21 cellular contexts compared by ENCODE assay signal in the genomic region with DNA sequence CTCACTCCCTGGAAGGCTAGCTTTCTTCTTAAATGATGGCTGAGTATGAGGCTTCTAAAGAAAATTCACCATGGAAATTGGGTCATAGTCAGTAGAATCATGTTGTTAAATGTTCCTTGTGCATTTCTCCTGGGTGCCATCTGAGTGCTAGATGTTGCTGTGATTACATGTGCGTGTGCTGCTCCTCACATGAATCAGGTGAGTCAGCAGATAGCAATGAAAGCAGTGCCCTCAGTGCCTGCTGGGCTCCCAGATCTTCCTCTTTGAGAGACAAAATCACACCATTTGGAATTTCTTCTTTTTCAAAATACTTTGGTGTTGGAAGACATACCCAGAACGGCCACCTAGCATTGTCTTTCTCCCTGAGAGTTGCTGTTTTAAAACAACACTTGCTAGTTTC.
DNase-seq lines count a peak whose midpoint lies in the region; ATAC-seq and TF ChIP-seq lines count a peak whose summit lies in the region.
"Had no signal": no experiment of that assay in that cellular context is flagged by ENCODE, and none has a peak within 500 bp of the region (broad histone marks: within the 10 kb centered on the region; RNA-seq: fewer than 3 reads in every experiment).

No MANE protein-coding gene starts in this region.

- no peaks in the 10 kb centered on the region for H3K79me2 ChIP-seq in mammary epithelial cell (ENCODE audit: insufficient read depth, low read length)

- H3K9me3 ChIP-seq in mammary epithelial cell (replicated peaks; ENCODE audit: insufficient read depth, low read length) = no peaks in the 10 kb centered on the region
- H3K9me3 ChIP-seq in heart right ventricle = peaks cover 0 to 8% (median 0%) of the 10 kb centered on the region in 11 donors
- peaks cover 0 to 12% of the 10 kb centered on the region in 2 donors for H3K9me3 ChIP-seq in left lung
- H3K9me3 ChIP-seq: Caco-2 had no signal

- H2AFZ ChIP-seq in mammary epithelial cell (ENCODE audit: low read depth, low read length) = no peak overlapping the region

- in situ Hi-C loops in ACHN (cut with HindIII; ENCODE audit: low pct_ligation_motif_present, low pct_unique_long_range_greater_than_20kb, low sequenced_read_pairs) (no loop called here), mammary epithelial cell (cut with MboI; ENCODE audit: low sequenced_read_pairs in 2 of 2) (no loop called here), G401 (cut with HindIII; ENCODE audit: low sequenced_read_pairs) (no loop called here)

- H3K27ac ChIP-seq in mammary epithelial cell (ENCODE audit: insufficient read depth, low read depth, low read length) = no peak overlapping the region
- no peak overlapping the region for H3K27ac ChIP-seq in heart right ventricle
- no peak overlapping the region for H3K27ac ChIP-seq in left lung
- H3K27ac ChIP-seq: HL-60 had no signal

- H3K27me3 ChIP-seq in mammary epithelial cell (ENCODE audit: insufficient read depth, low read length) (no peaks in the 10 kb centered on the region), heart right ventricle (peaks cover 0 to 12% (median 0%) of the 10 kb centered on the region in 7 donors), left lung (no peaks in the 10 kb centered on the region)

- TF ChIP-seq CTCF in mammary epithelial cell (conservative IDR thresholded peaks at IDR 0.05 in 1 of 2, IDR thresholded peaks at IDR 0.05 in 1 of 2; ENCODE audit: extremely low read depth in 1 of 2, insufficient read depth in 1 of 2, low read depth in 1 of 2, low read length in 2 of 2) (no peak), heart right ventricle (IDR thresholded peaks at IDR 0.05) (no peak), left lung (IDR thresholded peaks at IDR 0.05) (no peak)

- CTCF ChIA-PET in mammary epithelial cell (lab: Charles Lee; ENCODE audit: low non-redundant PET) = no interaction called here

- BruUV-seq in mammary epithelial cell (replicated peaks; lab: Mats Ljungman, UMichigan) = no TSS peak

- 17% methylated on average over 2 of the region's 2 CpGs for WGBS in mammary epithelial cell (ENCODE audit: low coverage, missing lambda C conversion rate)
- WGBS in heart right ventricle, 2 donors = 50 to 65% methylated on average over 2 of the region's 2 CpGs

- H3K9ac ChIP-seq in mammary epithelial cell (ENCODE audit: insufficient read depth, low read length) = no peak overlapping the region

- no peak overlapping the region for H3K4me2 ChIP-seq in mammary epithelial cell (ENCODE audit: insufficient read depth, low read depth, low read length)

- H3K36me3 ChIP-seq in mammary epithelial cell (ENCODE audit: insufficient read depth, low read length) (no peaks in the 10 kb centered on the region), heart right ventricle (no peaks in the 10 kb centered on the region), left lung (no peaks in the 10 kb centered on the region)

- H3K4me3 ChIP-seq in mammary epithelial cell (replicated peaks in 1 of 3; ENCODE audit: insufficient read depth in 1 of 3, low read depth in 2 of 3, low read length in 3 of 3) = no peak overlapping the region
- H3K4me3 ChIP-seq in heart right ventricle = no peak overlapping the region
- H3K4me3 ChIP-seq in left lung = no peak overlapping the region

- H4K20me1 ChIP-seq in mammary epithelial cell (ENCODE audit: insufficient read depth, low read length) = no peaks in the 10 kb centered on the region

- dilution Hi-C loops in mammary epithelial cell (cut with HindIII; ENCODE audit: low sequenced_read_pairs) = no loop called here

- no peak for ATAC-seq in heart right ventricle
- ATAC-seq in left lung = no peak
- ATAC-seq: SK-N-SH treated with all-trans-retinoic acid at 6 μM for 48 hours had no signal

- DNase-seq in ACHN = peak; percentile 21
- peak; percentile 7 for DNase-seq in LHCN-M2 (ENCODE audit: low read depth)
- DNase-seq in mammary epithelial cell = peak; percentile 2
- DNase-seq in kidney tubule cell (ENCODE audit: low spot score) = peak; percentile 35
- DNase-seq in heart right ventricle = no peak
- no peak for DNase-seq in NCI-H748 (lab: John Stamatoyannopoulos, UW; ENCODE audit: unreplicated experiment)
- DNase-seq in left lung = no peak
- no peak for DNase-seq in G401 (ENCODE audit: low spot score)
- DNase-seq: Caco-2; CD4-positive, alpha-beta T cell; H9; IMR-90; NCI-H1105 treated with DMSO at 0.1 percent for 48 hours; NCI-H1694; NCI-H2081 treated with DMSO at 0.1 percent for 48 hours; NCI-H510A; NCI-H82; RPMI8226; SIG-M5 had no signal

- intact Hi-C loops in mammary epithelial cell (cut with micrococcal nuclease) (no loop called here), heart right ventricle (cut with DNase I) (no loop called here), left lung (cut with DNase I) (no loop called here)

- H3K4me1 ChIP-seq in mammary epithelial cell (ENCODE audit: insufficient read depth, low read length) (no peaks in the 10 kb centered on the region), heart right ventricle (no peaks in the 10 kb centered on the region), left lung (no peaks in the 10 kb centered on the region)
- H3K4me1 ChIP-seq: Caco-2 had no signal

Comparison
In these comparisons a context has a peak if more than half of its experiments do, and no peak if none do; other contexts are left out.
1. DNase-seq: peak in ACHN (single experiment), LHCN-M2 (single experiment), mammary epithelial cell (single experiment) and kidney tubule cell (single experiment); none in heart right ventricle (0 of 2), NCI-H748 (single experiment), left lung (0 of 2) and G401 (single experiment).